ENCODE assay signal across 13 cellular contexts in the genomic region with DNA sequence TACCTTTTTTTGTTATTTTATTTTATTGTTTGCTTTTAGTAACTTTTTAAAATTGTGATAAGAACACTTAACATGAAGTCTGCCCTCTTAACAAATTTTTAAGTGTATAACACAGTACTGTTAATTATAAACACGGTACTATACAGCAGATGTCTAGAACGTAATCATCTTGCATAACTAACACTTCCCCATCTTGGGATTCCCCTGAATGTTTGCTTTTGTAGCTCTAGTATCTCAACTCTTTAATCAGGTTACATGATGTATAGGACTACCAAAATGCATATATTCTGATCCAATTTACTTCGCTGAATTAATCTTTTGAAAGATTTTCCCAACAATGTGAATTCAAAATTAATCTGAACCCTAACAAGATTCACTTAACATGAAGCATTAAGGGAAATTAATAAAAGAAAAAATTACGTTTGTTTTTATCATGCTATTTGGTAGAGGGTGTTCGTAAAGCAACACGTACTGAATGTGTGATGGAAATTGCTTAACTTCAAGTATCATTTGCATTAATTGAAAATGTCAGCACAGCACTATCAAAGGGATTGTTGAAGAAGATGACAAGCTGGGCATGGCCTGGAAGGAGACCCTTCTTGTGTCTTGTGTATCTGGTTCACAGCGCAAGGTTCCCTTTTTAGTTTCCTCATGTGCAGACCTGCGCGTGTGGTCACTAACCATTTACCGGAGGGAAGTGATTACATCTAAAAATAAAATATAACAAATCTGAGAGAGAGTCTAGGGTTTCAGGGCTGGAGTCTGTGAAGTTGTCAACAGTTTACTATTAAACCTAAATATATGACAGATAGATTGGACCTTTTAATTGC. TPM values are rescaled to one million over a fixed set of nuclear protein-coding genes. Genes with fewer than 3 reads are reported as not detected.
DNase-seq lines count a peak whose midpoint lies in the region; ATAC-seq and TF ChIP-seq lines count a peak whose summit lies in the region.
"Had no signal": no experiment of that assay in that cellular context is flagged by ENCODE, and none has a peak within 500 bp of the region (broad histone marks: within the 10 kb centered on the region; RNA-seq: fewer than 3 reads in every experiment).

No MANE protein-coding gene starts in this region.

- no peak overlapping the region for H3K4me3 ChIP-seq in GM23338
- H3K4me3 ChIP-seq in CD8-positive, alpha-beta memory T cell (ENCODE audit: low read length), result no peak overlapping the region

- no peak overlapping the region for H3K27ac ChIP-seq in GM23338 (ENCODE audit: low read depth)
- no peak overlapping the region for H3K27ac ChIP-seq in CD8-positive, alpha-beta memory T cell (ENCODE audit: low read depth, low read length)

- H3K4me3 Mint-ChIP-seq in stimulated activated naive CD8-positive, alpha-beta T cell treated with anti-CD3 and anti-CD28 coated beads, Interleukin-15, amount 100 ng/mL, for 72 hours, result no peak overlapping the region
- H3K4me3 Mint-ChIP-seq in IgD-negative memory B cell (peak overlapping the region; percentile 80 to 92 (median 90)), GM23338 (no peak overlapping the region)
- H3K4me3 Mint-ChIP-seq in CD8-positive, alpha-beta memory T cell, result no peak overlapping the region
- H3K4me3 Mint-ChIP-seq: activated naive CD4-positive, alpha-beta T cell treated with anti-CD3 and anti-CD28 coated beads for 36 hours had no signal

- no peak overlapping the region for H3K4me2 ChIP-seq in GM23338

- no peaks in the 10 kb centered on the region for H3K27me3 ChIP-seq in GM23338 (ENCODE audit: insufficient read depth)
- H3K27me3 ChIP-seq in CD8-positive, alpha-beta memory T cell (ENCODE audit: insufficient read depth, low read length, poor library complexity, severe bottlenecking), result no peaks in the 10 kb centered on the region

- no peak for DNase-seq in stimulated activated naive CD8-positive, alpha-beta T cell treated with anti-CD3 and anti-CD28 coated beads, Interleukin-15, Interleukin-2, amounts not matched to agents 100 U/mL and 50 U/mL, for 24 hours
- DNase-seq in stimulated activated naive CD8-positive, alpha-beta T cell treated with anti-CD3 and anti-CD28 coated beads, Interleukin-15, amount 100 ng/mL, for 72 hours, result no peak
- DNase-seq in GM23338 (ENCODE audit: low spot score), result no peak
- no peak for DNase-seq in AG08396 (ENCODE audit: low spot score)
- DNase-seq in CD8-positive, alpha-beta memory T cell, result no peak
- no peak for DNase-seq in stimulated activated CD4-positive, alpha-beta T cell treated with anti-CD3 and anti-CD28 coated beads, Interleukin-1b, Interleukin-23, amount 100 ng/mL, for 48 hours
- DNase-seq: ACHN; activated naive CD4-positive, alpha-beta T cell treated with anti-CD3 and anti-CD28 coated beads for 36 hours; NCI-H146; T-helper 9 cell had no signal

- H3K4me1 ChIP-seq in GM23338 (ENCODE audit: insufficient read depth), result no peaks in the 10 kb centered on the region
- H3K4me1 ChIP-seq in CD8-positive, alpha-beta memory T cell (ENCODE audit: insufficient read depth, low read length), result no peaks in the 10 kb centered on the region

- H3K36me3 Mint-ChIP-seq in IgD-negative memory B cell, result peaks cover 15% of the 10 kb centered on the region
- no peaks in the 10 kb centered on the region for H3K36me3 Mint-ChIP-seq in GM23338 (ENCODE audit: low read depth)
- H3K36me3 Mint-ChIP-seq in CD8-positive, alpha-beta memory T cell, result no peaks in the 10 kb centered on the region

- peaks cover 35% of the 10 kb centered on the region for H3K27me3 Mint-ChIP-seq in stimulated activated naive CD8-positive, alpha-beta T cell treated with anti-CD3 and anti-CD28 coated beads, Interleukin-15, amount 100 ng/mL, for 72 hours
- H3K27me3 Mint-ChIP-seq in IgD-negative memory B cell (no peaks in the 10 kb centered on the region), GM23338 (ENCODE audit: insufficient read depth, low read depth, poor library complexity) (no peaks in the 10 kb centered on the region)
- peaks cover 0 to 27% of the 10 kb centered on the region in 2 donors for H3K27me3 Mint-ChIP-seq in CD8-positive, alpha-beta memory T cell
- H3K27me3 Mint-ChIP-seq: progenitor cell of endocrine pancreas had no signal

- no peaks in the 10 kb centered on the region for H4K20me1 ChIP-seq in GM23338 (replicated peaks; ENCODE audit: insufficient read depth)

- no peaks in the 10 kb centered on the region for H3K4me1 Mint-ChIP-seq in stimulated activated naive CD8-positive, alpha-beta T cell treated with anti-CD3 and anti-CD28 coated beads, Interleukin-15, amount 100 ng/mL, for 72 hours
- peaks cover 47 to 57% (median 52%) of the 10 kb centered on the region in 3 donors for H3K4me1 Mint-ChIP-seq in IgD-negative memory B cell
- peaks cover 6% of the 10 kb centered on the region for H3K4me1 Mint-ChIP-seq in GM23338
- H3K4me1 Mint-ChIP-seq in CD8-positive, alpha-beta memory T cell, result peaks cover 0 to 5% (median 3%) of the 10 kb centered on the region in 3 donors

- CTCF ChIA-PET in CD8-positive, alpha-beta memory T cell (lab: Charles Lee), result no interaction called here

- ATAC-seq in stimulated activated naive CD8-positive, alpha-beta T cell treated with anti-CD3 and anti-CD28 coated beads, Interleukin-15, Interleukin-2, amounts not matched to agents 100 U/mL and 50 U/mL, for 24 hours, result peak; percentile 28
- no peak for ATAC-seq in stimulated activated naive CD8-positive, alpha-beta T cell treated with anti-CD3 and anti-CD28 coated beads, Interleukin-15, amount 100 ng/mL, for 72 hours
- ATAC-seq in HG02763 (IDR thresholded peaks at IDR 0.05; ENCODE audit: unreplicated experiment), result peak; percentile 87
- no peak for ATAC-seq in GM23338

- no peaks in the 10 kb centered on the region for H3K36me3 ChIP-seq in GM23338 (ENCODE audit: insufficient read depth)
- H3K36me3 ChIP-seq in CD8-positive, alpha-beta memory T cell (ENCODE audit: insufficient read depth, low read length), result no peaks in the 10 kb centered on the region

- H3F3A ChIP-seq in GM23338 (replicated peaks; ENCODE audit: low read depth), result no peaks in the 10 kb centered on the region

- H3K9me3 Mint-ChIP-seq in stimulated activated naive CD8-positive, alpha-beta T cell treated with anti-CD3 and anti-CD28 coated beads, Interleukin-15, amount 100 ng/mL, for 72 hours, result no peaks in the 10 kb centered on the region
- no peaks in the 10 kb centered on the region for H3K9me3 Mint-ChIP-seq in IgD-negative memory B cell
- no peaks in the 10 kb centered on the region; the same call in 2 of the 3 replicates for H3K9me3 Mint-ChIP-seq in GM23338
- no peaks in the 10 kb centered on the region for H3K9me3 Mint-ChIP-seq in CD8-positive, alpha-beta memory T cell
- H3K9me3 Mint-ChIP-seq: activated naive CD4-positive, alpha-beta T cell treated with anti-CD3 and anti-CD28 coated beads for 36 hours had no signal

- H3K9me2 ChIP-seq in GM23338 (ENCODE audit: insufficient read depth), result 0 out of 2 replicates have a peak, but pooled peaks cover 4% of the 10 kb centered on the region

- H3K27ac Mint-ChIP-seq in stimulated activated naive CD8-positive, alpha-beta T cell treated with anti-CD3 and anti-CD28 coated beads, Interleukin-15, amount 100 ng/mL, for 72 hours, result no peak overlapping the region
- H3K27ac Mint-ChIP-seq in IgD-negative memory B cell (peak overlapping the region; percentile 97 to 99 (median 98)), GM23338 (no peak overlapping the region)
- no peak overlapping the region for H3K27ac Mint-ChIP-seq in CD8-positive, alpha-beta memory T cell
- H3K27ac Mint-ChIP-seq: activated naive CD4-positive, alpha-beta T cell treated with anti-CD3 and anti-CD28 coated beads for 36 hours; progenitor cell of endocrine pancreas had no signal

- TF ChIP-seq CTCF in GM23338 (conservative IDR thresholded peaks at IDR 0.05; ENCODE audit: low read depth in 2 of 2), result no peak

- POLR2A ChIA-PET in CD8-positive, alpha-beta memory T cell (lab: Charles Lee), result no interaction called here

- H3K9me3 ChIP-seq in CD8-positive, alpha-beta memory T cell (ENCODE audit: low read length), result no peaks in the 10 kb centered on the region

- no peak overlapping the region for H2AFZ ChIP-seq in GM23338

- no peaks in the 10 kb centered on the region for H3K79me2 ChIP-seq in GM23338 (replicated peaks; ENCODE audit: insufficient read depth)

TF ChIP-seq in GM23338, 12 proteins besides CTCF, POLR2A, EP300 and RAD21 (continues in another document):
- TF ChIP-seq STAT1 (IDR thresholded peaks at IDR 0.05; ENCODE audit: unreplicated experiment) (no peak), ZNF114 (CRISPR knock-in tag; IDR thresholded peaks at IDR 0.05) (no peak), CREB1 (CRISPR knock-in tag; IDR thresholded peaks at IDR 0.05; ENCODE audit: low read depth) (no peak)
- TF ChIP-seq, protein P1, sequence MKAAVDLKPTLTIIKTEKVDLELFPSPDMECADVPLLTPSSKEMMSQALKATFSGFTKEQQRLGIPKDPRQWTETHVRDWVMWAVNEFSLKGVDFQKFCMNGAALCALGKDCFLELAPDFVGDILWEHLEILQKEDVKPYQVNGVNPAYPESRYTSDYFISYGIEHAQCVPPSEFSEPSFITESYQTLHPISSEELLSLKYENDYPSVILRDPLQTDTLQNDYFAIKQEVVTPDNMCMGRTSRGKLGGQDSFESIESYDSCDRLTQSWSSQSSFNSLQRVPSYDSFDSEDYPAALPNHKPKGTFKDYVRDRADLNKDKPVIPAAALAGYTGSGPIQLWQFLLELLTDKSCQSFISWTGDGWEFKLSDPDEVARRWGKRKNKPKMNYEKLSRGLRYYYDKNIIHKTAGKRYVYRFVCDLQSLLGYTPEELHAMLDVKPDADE (IDR thresholded peaks at IDR 0.05), result no peak

RNA-seq across cellular contexts. Expression of gene COL19A1, which starts 15.2 kb away (rescaled TPM):
- polyA plus RNA-seq in IgD-negative memory B cell, result 5.3 TPM
- total RNA-seq in GM23338 (2014; rRNA removed; shearing (Covaris generic)), result not detected in 2 replicates
- 0.03 TPM in 1 of 2 replicates, not detected in the other for polyA plus RNA-seq in GM23338 (2016; fragmentation: Nextera tagmentation; extraction: Ambion mirVana)
- under 1 TPM; 0.07 to 0.33 TPM for total RNA-seq in CD8-positive, alpha-beta memory T cell
- not detected for polyA plus RNA-seq in CD8-positive, alpha-beta memory T cell

Comparison
In these comparisons a context has a peak if more than half of its experiments do, and no peak if none do; other contexts are left out.
1. ATAC-seq: peak in stimulated activated naive CD8-positive, alpha-beta T cell treated with anti-CD3 and anti-CD28 coated beads, Interleukin-15, Interleukin-2, amounts not matched to agents 100 U/mL and 50 U/mL, for 24 hours (single experiment) and HG02763 (single experiment); none in stimulated activated naive CD8-positive, alpha-beta T cell treated with anti-CD3 and anti-CD28 coated beads, Interleukin-15, amount 100 ng/mL, for 72 hours (single experiment) and GM23338 (single experiment).
2. H3K27ac Mint-ChIP-seq: peak in IgD-negative memory B cell (3 of 3); none in stimulated activated naive CD8-positive, alpha-beta T cell treated with anti-CD3 and anti-CD28 coated beads, Interleukin-15, amount 100 ng/mL, for 72 hours (0 of 2), GM23338 (single experiment) and CD8-positive, alpha-beta memory T cell (0 of 8).
3. H3K4me3 Mint-ChIP-seq: peak in IgD-negative memory B cell (4 of 4); none in stimulated activated naive CD8-positive, alpha-beta T cell treated with anti-CD3 and anti-CD28 coated beads, Interleukin-15, amount 100 ng/mL, for 72 hours (0 of 2), GM23338 (single experiment) and CD8-positive, alpha-beta memory T cell (0 of 7).